23 cellular contexts compared by ENCODE assay signal in genomic region chr2:238907717-238908173, GRCh38. TPM values are rescaled to one million over a fixed set of nuclear protein-coding genes. Genes with fewer than 3 reads are reported as not detected.
"Had no signal": no experiment of that assay in that cellular context is flagged by ENCODE, and none has a peak within 500 bp of the region (broad histone marks: within the 10 kb centered on the region; RNA-seq: fewer than 3 reads in every experiment).

No MANE protein-coding gene starts in this region.

- ATAC-seq: activated CD8-positive, alpha-beta memory T cell treated with anti-CD3 and anti-CD28 coated beads, Interleukin-2, amount 10 ng/mL, durations not matched to agents 7 days and 5 days; PC-3; T-helper 17 cell; WTC11 had no signal

- DNase-seq: activated CD4-positive, alpha-beta T cell treated with anti-CD3 and anti-CD28 coated beads for 1 hour; activated CD4-positive, alpha-beta T cell treated with anti-CD3 and anti-CD28 coated beads, Interleukin-2, amount 10 ng/mL, durations not matched to agents 24 days and 14 days; activated CD4-positive, alpha-beta T cell treated with anti-CD3 and anti-CD28 coated beads, Interleukin-2, amount 50 U/mL, for 48 hours; activated CD8-positive, alpha-beta memory T cell treated with anti-CD3 and anti-CD28 coated beads, Interleukin-2, amount 10 ng/mL, durations not matched to agents 7 days and 5 days; activated gamma-delta T cell; activated naive CD4-positive, alpha-beta T cell treated with anti-CD3 and anti-CD28 coated beads for 36 hours; activated T-cell treated with anti-CD3 and anti-CD28 coated beads, Interleukin-2, amount 50 U/mL, for 24 hours; amygdala; NCI-H1048; NCI-H1417; NCI-H1694; NCI-H2029; NCI-H2107; NCI-H2171 treated with DMSO at 0.1 percent for 48 hours; NCI-H226; NCI-H510A; NCI-H526 treated with DMSO at 0.1 percent for 48 hours; PC-3; SIG-M5; T-helper 17 cell; T-helper 9 cell had no signal

RNA-seq across cellular contexts. Expression of gene TWIST2, which starts 59.9 kb away (rescaled TPM):
- total RNA-seq: activated CD4-positive, alpha-beta T cell treated with anti-CD3 and anti-CD28 coated beads, Interleukin-2, amount 10 ng/mL, durations not matched to agents 24 days and 14 days; activated CD8-positive, alpha-beta memory T cell treated with anti-CD3 and anti-CD28 coated beads, Interleukin-2, amount 10 ng/mL, durations not matched to agents 7 days and 5 days; activated naive CD4-positive, alpha-beta T cell treated with anti-CD3 and anti-CD28 coated beads for 36 hours; activated T-helper 1 cell treated with anti-CD3 and anti-CD28 coated beads, Interleukin-12 subunit alpha, Interleukin-12 subunit beta, Interleukin-2, Interleukin-4 antibody, amounts not matched to agents 30 ng/mL and 10 ng/mL and 1 ng/mL, durations not matched to agents 14 hours and 24 hours and 36 hours; T-helper 17 cell had no signal
